Comparison of ENCODE assay signal across 1 cellular context in the genomic region with DNA sequence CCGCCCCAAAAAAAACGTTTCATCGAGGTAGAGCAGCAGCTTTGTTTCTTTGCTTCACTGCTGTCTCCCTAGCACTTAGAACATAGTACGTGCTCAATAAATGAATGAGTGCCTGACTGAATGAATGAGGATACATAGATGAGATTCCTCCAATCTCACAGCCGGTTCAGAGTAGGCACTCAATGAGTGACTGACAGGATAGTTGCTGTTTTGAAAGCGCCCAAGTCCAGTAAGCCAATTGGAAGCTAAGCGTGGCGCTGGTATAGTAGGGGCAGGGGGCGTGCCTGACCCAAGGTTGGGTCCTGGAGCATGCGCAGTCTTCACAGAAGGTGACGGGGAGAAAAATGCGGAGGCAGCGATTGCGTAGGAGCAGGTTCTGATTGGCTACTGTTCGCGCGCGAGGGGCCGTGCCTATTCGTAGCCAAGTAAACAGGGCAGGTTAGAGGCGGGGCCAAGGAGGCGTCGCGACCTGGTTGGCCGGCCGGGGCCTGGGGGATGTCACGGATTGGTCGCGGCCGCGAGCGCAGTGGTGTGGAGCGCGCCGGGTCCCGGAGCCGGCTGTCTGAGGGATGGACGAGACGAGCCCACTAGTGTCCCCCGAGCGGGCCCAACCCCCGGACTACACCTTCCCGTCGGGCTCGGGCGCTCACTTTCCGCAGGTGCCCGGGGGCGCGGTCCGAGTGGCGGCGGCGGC.
TF ChIP-seq lines count a peak whose summit lies in the region.

A gene (plus strand): TSS at position 498 of the 694 bp plus-strand sequence. CDS start 72 bp downstream, at position 570.

TF ChIP-seq in HepG2, 621 proteins besides CTCF, POLR2A, EP300 and RAD21 (continued from another document and continues in another):
- TF ChIP-seq, protein P1, sequence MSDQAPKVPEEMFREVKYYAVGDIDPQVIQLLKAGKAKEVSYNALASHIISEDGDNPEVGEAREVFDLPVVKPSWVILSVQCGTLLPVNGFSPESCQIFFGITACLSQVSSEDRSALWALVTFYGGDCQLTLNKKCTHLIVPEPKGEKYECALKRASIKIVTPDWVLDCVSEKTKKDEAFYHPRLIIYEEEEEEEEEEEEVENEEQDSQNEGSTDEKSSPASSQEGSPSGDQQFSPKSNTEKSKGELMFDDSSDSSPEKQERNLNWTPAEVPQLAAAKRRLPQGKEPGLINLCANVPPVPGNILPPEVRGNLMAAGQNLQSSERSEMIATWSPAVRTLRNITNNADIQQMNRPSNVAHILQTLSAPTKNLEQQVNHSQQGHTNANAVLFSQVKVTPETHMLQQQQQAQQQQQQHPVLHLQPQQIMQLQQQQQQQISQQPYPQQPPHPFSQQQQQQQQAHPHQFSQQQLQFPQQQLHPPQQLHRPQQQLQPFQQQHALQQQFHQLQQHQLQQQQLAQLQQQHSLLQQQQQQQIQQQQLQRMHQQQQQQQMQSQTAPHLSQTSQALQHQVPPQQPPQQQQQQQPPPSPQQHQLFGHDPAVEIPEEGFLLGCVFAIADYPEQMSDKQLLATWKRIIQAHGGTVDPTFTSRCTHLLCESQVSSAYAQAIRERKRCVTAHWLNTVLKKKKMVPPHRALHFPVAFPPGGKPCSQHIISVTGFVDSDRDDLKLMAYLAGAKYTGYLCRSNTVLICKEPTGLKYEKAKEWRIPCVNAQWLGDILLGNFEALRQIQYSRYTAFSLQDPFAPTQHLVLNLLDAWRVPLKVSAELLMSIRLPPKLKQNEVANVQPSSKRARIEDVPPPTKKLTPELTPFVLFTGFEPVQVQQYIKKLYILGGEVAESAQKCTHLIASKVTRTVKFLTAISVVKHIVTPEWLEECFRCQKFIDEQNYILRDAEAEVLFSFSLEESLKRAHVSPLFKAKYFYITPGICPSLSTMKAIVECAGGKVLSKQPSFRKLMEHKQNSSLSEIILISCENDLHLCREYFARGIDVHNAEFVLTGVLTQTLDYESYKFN (CRISPR knock-in tag; conservative IDR thresholded peaks at IDR 0.05) = no peak
- TF ChIP-seq HDAC1 (CRISPR knock-in tag; IDR thresholded peaks at IDR 0.05) = peak; percentile 59
- TF ChIP-seq MXI1 (IDR thresholded peaks at IDR 0.05; ENCODE audit: borderline replicate concordance, low read depth, low read length) = peak; percentile 88
- TF ChIP-seq, protein P2, sequence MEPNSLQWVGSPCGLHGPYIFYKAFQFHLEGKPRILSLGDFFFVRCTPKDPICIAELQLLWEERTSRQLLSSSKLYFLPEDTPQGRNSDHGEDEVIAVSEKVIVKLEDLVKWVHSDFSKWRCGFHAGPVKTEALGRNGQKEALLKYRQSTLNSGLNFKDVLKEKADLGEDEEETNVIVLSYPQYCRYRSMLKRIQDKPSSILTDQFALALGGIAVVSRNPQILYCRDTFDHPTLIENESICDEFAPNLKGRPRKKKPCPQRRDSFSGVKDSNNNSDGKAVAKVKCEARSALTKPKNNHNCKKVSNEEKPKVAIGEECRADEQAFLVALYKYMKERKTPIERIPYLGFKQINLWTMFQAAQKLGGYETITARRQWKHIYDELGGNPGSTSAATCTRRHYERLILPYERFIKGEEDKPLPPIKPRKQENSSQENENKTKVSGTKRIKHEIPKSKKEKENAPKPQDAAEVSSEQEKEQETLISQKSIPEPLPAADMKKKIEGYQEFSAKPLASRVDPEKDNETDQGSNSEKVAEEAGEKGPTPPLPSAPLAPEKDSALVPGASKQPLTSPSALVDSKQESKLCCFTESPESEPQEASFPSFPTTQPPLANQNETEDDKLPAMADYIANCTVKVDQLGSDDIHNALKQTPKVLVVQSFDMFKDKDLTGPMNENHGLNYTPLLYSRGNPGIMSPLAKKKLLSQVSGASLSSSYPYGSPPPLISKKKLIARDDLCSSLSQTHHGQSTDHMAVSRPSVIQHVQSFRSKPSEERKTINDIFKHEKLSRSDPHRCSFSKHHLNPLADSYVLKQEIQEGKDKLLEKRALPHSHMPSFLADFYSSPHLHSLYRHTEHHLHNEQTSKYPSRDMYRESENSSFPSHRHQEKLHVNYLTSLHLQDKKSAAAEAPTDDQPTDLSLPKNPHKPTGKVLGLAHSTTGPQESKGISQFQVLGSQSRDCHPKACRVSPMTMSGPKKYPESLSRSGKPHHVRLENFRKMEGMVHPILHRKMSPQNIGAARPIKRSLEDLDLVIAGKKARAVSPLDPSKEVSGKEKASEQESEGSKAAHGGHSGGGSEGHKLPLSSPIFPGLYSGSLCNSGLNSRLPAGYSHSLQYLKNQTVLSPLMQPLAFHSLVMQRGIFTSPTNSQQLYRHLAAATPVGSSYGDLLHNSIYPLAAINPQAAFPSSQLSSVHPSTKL (CRISPR knock-in tag; IDR thresholded peaks at IDR 0.05) = peak; percentile 15; the same call in 1 of the 2 replicates
- 0 out of 2 replicates have a peak, but pooled peaks have one; percentile 45 for TF ChIP-seq MYC (CRISPR knock-in tag; IDR thresholded peaks at IDR 0.05; ENCODE audit: borderline replicate concordance)
- no peak for TF ChIP-seq EED (CRISPR knock-in tag; IDR thresholded peaks at IDR 0.05)
- TF ChIP-seq, protein P3, sequence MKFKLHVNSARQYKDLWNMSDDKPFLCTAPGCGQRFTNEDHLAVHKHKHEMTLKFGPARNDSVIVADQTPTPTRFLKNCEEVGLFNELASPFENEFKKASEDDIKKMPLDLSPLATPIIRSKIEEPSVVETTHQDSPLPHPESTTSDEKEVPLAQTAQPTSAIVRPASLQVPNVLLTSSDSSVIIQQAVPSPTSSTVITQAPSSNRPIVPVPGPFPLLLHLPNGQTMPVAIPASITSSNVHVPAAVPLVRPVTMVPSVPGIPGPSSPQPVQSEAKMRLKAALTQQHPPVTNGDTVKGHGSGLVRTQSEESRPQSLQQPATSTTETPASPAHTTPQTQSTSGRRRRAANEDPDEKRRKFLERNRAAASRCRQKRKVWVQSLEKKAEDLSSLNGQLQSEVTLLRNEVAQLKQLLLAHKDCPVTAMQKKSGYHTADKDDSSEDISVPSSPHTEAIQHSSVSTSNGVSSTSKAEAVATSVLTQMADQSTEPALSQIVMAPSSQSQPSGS (CRISPR knock-in tag; IDR thresholded peaks at IDR 0.05) = 0 out of 2 replicates have a peak, but pooled peaks have one; percentile 12
- TF ChIP-seq ZNF329 (CRISPR knock-in tag; IDR thresholded peaks at IDR 0.05; ENCODE audit: low read depth) = no peak
- TF ChIP-seq, protein P4, sequence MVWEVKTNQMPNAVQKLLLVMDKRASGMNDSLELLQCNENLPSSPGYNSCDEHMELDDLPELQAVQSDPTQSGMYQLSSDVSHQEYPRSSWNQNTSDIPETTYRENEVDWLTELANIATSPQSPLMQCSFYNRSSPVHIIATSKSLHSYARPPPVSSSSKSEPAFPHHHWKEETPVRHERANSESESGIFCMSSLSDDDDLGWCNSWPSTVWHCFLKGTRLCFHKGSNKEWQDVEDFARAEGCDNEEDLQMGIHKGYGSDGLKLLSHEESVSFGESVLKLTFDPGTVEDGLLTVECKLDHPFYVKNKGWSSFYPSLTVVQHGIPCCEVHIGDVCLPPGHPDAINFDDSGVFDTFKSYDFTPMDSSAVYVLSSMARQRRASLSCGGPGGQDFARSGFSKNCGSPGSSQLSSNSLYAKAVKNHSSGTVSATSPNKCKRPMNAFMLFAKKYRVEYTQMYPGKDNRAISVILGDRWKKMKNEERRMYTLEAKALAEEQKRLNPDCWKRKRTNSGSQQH (CRISPR knock-in tag; IDR thresholded peaks at IDR 0.05; ENCODE audit: low read depth) = peak; percentile 50
- TF ChIP-seq, protein P5, sequence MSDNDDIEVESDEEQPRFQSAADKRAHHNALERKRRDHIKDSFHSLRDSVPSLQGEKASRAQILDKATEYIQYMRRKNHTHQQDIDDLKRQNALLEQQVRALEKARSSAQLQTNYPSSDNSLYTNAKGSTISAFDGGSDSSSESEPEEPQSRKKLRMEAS (IDR thresholded peaks at IDR 0.05) = peak; percentile 69
- TF ChIP-seq MAFF (IDR thresholded peaks at IDR 0.05; ENCODE audit: low read depth, low read length) = peak; percentile 89
- no peak for TF ChIP-seq FOSL1 (CRISPR knock-in tag; IDR thresholded peaks at IDR 0.05; ENCODE audit: borderline replicate concordance)
- TF ChIP-seq ZNF235 (CRISPR knock-in tag; IDR thresholded peaks at IDR 0.05; ENCODE audit: borderline replicate concordance) = no peak
- TF ChIP-seq, protein P6, sequence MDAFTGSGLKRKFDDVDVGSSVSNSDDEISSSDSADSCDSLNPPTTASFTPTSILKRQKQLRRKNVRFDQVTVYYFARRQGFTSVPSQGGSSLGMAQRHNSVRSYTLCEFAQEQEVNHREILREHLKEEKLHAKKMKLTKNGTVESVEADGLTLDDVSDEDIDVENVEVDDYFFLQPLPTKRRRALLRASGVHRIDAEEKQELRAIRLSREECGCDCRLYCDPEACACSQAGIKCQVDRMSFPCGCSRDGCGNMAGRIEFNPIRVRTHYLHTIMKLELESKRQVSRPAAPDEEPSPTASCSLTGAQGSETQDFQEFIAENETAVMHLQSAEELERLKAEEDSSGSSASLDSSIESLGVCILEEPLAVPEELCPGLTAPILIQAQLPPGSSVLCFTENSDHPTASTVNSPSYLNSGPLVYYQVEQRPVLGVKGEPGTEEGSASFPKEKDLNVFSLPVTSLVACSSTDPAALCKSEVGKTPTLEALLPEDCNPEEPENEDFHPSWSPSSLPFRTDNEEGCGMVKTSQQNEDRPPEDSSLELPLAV (CRISPR knock-in tag; conservative IDR thresholded peaks at IDR 0.05; ENCODE audit: low read depth) = no peak
- TF ChIP-seq, protein P7, sequence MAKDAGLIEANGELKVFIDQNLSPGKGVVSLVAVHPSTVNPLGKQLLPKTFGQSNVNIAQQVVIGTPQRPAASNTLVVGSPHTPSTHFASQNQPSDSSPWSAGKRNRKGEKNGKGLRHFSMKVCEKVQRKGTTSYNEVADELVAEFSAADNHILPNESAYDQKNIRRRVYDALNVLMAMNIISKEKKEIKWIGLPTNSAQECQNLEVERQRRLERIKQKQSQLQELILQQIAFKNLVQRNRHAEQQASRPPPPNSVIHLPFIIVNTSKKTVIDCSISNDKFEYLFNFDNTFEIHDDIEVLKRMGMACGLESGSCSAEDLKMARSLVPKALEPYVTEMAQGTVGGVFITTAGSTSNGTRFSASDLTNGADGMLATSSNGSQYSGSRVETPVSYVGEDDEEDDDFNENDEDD (CRISPR knock-in tag; IDR thresholded peaks at IDR 0.05; ENCODE audit: borderline replicate concordance) = peak; percentile 86; the same call in 1 of the 2 replicates
- TF ChIP-seq, protein P8, sequence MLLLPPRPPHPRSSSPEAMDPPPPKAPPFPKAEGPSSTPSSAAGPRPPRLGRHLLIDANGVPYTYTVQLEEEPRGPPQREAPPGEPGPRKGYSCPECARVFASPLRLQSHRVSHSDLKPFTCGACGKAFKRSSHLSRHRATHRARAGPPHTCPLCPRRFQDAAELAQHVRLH (CRISPR knock-in tag; IDR thresholded peaks at IDR 0.05; ENCODE audit: borderline replicate concordance, low read depth) = peak; percentile 40; the same call in 1 of the 2 replicates
- peak; percentile 39; the same call in 1 of the 2 replicates for TF ChIP-seq YEATS2 (CRISPR knock-in tag; IDR thresholded peaks at IDR 0.05; ENCODE audit: borderline replicate concordance)
- TF ChIP-seq, protein P9, sequence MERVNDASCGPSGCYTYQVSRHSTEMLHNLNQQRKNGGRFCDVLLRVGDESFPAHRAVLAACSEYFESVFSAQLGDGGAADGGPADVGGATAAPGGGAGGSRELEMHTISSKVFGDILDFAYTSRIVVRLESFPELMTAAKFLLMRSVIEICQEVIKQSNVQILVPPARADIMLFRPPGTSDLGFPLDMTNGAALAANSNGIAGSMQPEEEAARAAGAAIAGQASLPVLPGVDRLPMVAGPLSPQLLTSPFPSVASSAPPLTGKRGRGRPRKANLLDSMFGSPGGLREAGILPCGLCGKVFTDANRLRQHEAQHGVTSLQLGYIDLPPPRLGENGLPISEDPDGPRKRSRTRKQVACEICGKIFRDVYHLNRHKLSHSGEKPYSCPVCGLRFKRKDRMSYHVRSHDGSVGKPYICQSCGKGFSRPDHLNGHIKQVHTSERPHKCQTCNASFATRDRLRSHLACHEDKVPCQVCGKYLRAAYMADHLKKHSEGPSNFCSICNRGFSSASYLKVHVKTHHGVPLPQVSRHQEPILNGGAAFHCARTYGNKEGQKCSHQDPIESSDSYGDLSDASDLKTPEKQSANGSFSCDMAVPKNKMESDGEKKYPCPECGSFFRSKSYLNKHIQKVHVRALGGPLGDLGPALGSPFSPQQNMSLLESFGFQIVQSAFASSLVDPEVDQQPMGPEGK (CRISPR knock-in tag; IDR thresholded peaks at IDR 0.05) = 0 out of 2 replicates have a peak, but pooled peaks have one; percentile 20
- no peak for TF ChIP-seq SP1 (IDR thresholded peaks at IDR 0.05)
- TF ChIP-seq SP1 (CRISPR knock-in tag; IDR thresholded peaks at IDR 0.05) = peak; percentile 58
- TF ChIP-seq FOXK2 (IDR thresholded peaks at IDR 0.05) = peak; percentile 98
- TF ChIP-seq NR2F6 (IDR thresholded peaks at IDR 0.05) = peak; percentile 19; the same call in 1 of the 2 replicates
- no peak for TF ChIP-seq NR2F6 (CRISPR knock-in tag; IDR thresholded peaks at IDR 0.05)
- TF ChIP-seq FOXJ3 (CRISPR knock-in tag; IDR thresholded peaks at IDR 0.05; ENCODE audit: borderline replicate concordance) = peak; percentile 53; the same call in 1 of the 2 replicates
- TF ChIP-seq HNF4G (IDR thresholded peaks at IDR 0.05; ENCODE audit: borderline replicate concordance, low read depth, low read length) = no peak
- no peak for TF ChIP-seq HNF4G (CRISPR knock-in tag; IDR thresholded peaks at IDR 0.05; ENCODE audit: borderline replicate concordance, low read depth)
- 0 out of 2 replicates have a peak, but pooled peaks have one; percentile 51 for TF ChIP-seq KMT2B (CRISPR knock-in tag; IDR thresholded peaks at IDR 0.05)
- peak; percentile 99 for TF ChIP-seq ZNF3 (CRISPR knock-in tag; IDR thresholded peaks at IDR 0.05)
- no peak for TF ChIP-seq ZNF530 (CRISPR knock-in tag; IDR thresholded peaks at IDR 0.05; ENCODE audit: low read depth)
- no peak for TF ChIP-seq SMAD9 (CRISPR knock-in tag; IDR thresholded peaks at IDR 0.05)
- TF ChIP-seq ZNF598 (CRISPR knock-in tag; IDR thresholded peaks at IDR 0.05; ENCODE audit: borderline replicate concordance) = 0 out of 2 replicates have a peak, but pooled peaks have one; percentile 25
- TF ChIP-seq NBN (conservative IDR thresholded peaks at IDR 0.05) = no peak
- TF ChIP-seq, protein P10, sequence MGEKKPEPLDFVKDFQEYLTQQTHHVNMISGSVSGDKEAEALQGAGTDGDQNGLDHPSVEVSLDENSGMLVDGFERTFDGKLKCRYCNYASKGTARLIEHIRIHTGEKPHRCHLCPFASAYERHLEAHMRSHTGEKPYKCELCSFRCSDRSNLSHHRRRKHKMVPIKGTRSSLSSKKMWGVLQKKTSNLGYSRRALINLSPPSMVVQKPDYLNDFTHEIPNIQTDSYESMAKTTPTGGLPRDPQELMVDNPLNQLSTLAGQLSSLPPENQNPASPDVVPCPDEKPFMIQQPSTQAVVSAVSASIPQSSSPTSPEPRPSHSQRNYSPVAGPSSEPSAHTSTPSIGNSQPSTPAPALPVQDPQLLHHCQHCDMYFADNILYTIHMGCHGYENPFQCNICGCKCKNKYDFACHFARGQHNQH (CRISPR knock-in tag; IDR thresholded peaks at IDR 0.05) = peak; percentile 59
- TF ChIP-seq, protein P11, sequence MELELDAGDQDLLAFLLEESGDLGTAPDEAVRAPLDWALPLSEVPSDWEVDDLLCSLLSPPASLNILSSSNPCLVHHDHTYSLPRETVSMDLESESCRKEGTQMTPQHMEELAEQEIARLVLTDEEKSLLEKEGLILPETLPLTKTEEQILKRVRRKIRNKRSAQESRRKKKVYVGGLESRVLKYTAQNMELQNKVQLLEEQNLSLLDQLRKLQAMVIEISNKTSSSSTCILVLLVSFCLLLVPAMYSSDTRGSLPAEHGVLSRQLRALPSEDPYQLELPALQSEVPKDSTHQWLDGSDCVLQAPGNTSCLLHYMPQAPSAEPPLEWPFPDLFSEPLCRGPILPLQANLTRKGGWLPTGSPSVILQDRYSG (CRISPR knock-in tag; IDR thresholded peaks at IDR 0.05) = no peak
- peak; percentile 93 for TF ChIP-seq NFYB (CRISPR knock-in tag; IDR thresholded peaks at IDR 0.05)
- TF ChIP-seq PCBP2 (optimal IDR thresholded peaks at IDR 0.05; ENCODE audit: low read depth, low read length, poor library complexity, severe bottlenecking) = no peak
- TF ChIP-seq ZNF792 (CRISPR knock-in tag; IDR thresholded peaks at IDR 0.05) = 0 out of 2 replicates have a peak, but pooled peaks have one; percentile 16
